In the genomic region with DNA sequence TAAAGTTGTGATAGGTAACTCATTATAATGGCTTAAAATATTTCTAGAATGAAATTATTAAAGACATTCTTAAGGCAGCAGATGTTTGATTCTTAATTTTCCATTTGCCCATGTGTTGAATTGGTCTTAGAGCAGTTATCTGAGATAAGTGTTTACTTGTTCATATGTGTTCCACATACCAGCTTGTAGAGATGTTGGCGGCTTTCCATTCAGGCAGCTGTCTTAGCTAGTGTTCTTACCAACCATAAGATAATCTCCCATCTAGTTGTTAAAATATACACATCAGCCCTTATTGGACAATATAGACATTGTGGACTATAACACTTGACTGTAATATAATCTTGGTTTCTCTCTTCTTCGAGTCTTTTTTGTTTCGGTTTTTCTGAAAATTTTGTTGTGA, we compare ENCODE assay signal across 13 cellular contexts.
"Had no signal": no experiment of that assay in that cellular context is flagged by ENCODE, and none has a peak within 500 bp of the region (broad histone marks: within the 10 kb centered on the region; RNA-seq: fewer than 3 reads in every experiment).

No MANE protein-coding gene starts in this region.

- H3K27me3 ChIP-seq: cardiac muscle cell, esophagus muscularis mucosa, neural progenitor cell, ovary, testis, upper lobe of right lung had no signal

- H3K27ac ChIP-seq: cardiac muscle cell, esophagus muscularis mucosa, neural progenitor cell, ovary, testis, upper lobe of right lung had no signal

- H3K4me3 ChIP-seq: cardiac muscle cell, esophagus muscularis mucosa, neural progenitor cell, ovary, testis, upper lobe of right lung had no signal

- H3K36me3 ChIP-seq: cardiac muscle cell, esophagus muscularis mucosa, neural progenitor cell, ovary, upper lobe of right lung had no signal

- H3K9me3 ChIP-seq: esophagus muscularis mucosa, ovary, testis, upper lobe of right lung had no signal

- H3K4me1 ChIP-seq: esophagus muscularis mucosa, neural progenitor cell, testis, upper lobe of right lung had no signal

- H2AFZ ChIP-seq: neural progenitor cell had no signal

- DNase-seq: activated CD4-positive, alpha-beta T cell treated with anti-CD3 and anti-CD28 coated beads, Interleukin-2, amount 50 U/mL, for 4 hours; activated CD8-positive, alpha-beta memory T cell treated with anti-CD3 and anti-CD28 coated beads, Interleukin-2, amount 10 ng/mL, durations not matched to agents 7 days and 5 days; activated gamma-delta T cell treated with Interleukin-2 at 50 U/mL for 16 hours; activated naive CD8-positive, alpha-beta T cell treated with anti-CD3 and anti-CD28 coated beads, Interleukin-2, amount 10 ng/mL, durations not matched to agents 7 days and 5 days; activated T-cell treated with anti-CD3 and anti-CD28 coated beads, Interleukin-2, amount 50 U/mL, for 4 hours; ovary; stimulated activated CD4-positive, alpha-beta T cell treated with anti-CD3 and anti-CD28 coated beads, Interleukin-4, amount 100 ng/mL, for 4 hours; stimulated activated naive CD8-positive, alpha-beta T cell treated with anti-CD3 and anti-CD28 coated beads, Interleukin-15, amount 100 ng/mL, for 72 hours; testis; upper lobe of right lung had no signal
